ENCODE assay signal across 31 cellular contexts in the genomic region with DNA sequence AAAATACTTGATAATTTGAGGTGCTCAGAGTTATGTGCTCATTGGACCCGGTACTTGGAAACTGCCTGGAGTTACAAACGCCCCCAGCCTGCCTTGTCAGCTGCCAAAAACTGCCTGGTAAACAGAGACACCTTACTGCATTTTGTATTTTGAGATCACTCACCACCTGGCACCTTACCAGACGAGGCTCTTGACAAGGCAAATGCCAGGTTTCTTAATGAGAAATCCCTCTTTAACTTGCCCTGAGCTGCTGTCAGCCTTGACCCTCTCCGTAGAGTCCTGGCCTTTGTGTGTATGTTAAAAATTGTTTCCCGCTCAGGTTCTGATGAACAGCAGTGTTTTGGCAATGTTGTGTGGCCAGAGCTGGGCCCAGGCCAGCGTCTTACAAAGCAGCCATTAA. TPM values are rescaled to one million over a fixed set of nuclear protein-coding genes. Genes with fewer than 3 reads are reported as not detected.
DNase-seq lines count a peak whose midpoint lies in the region; ATAC-seq and TF ChIP-seq lines count a peak whose summit lies in the region.
"Had no signal": no experiment of that assay in that cellular context is flagged by ENCODE, and none has a peak within 500 bp of the region (broad histone marks: within the 10 kb centered on the region; RNA-seq: fewer than 3 reads in every experiment).

No MANE protein-coding gene starts in this region.

- in situ Hi-C loops in mammary epithelial cell (cut with MboI; ENCODE audit: low sequenced_read_pairs in 2 of 2) (no loop called here), astrocyte of the spinal cord (cut with HindIII; ENCODE audit: low sequenced_read_pairs) (no loop called here), gastrocnemius medialis (cut with MboI; ENCODE audit: low sequenced_read_pairs in 4 of 4) (no loop called here)

- H4K20me1 ChIP-seq in mammary epithelial cell (ENCODE audit: insufficient read depth, low read length): no peaks in the 10 kb centered on the region

- no peaks in the 10 kb centered on the region for H3K27me3 Mint-ChIP-seq in MCF 10A (ENCODE audit: insufficient read depth, unreplicated experiment)
- H3K27me3 Mint-ChIP-seq in type B pancreatic cell: no peaks in the 10 kb centered on the region
- H3K27me3 Mint-ChIP-seq: dendritic cell treated with granulocyte-macrophage colony-stimulating factor and Interleukin-4, amounts not matched to agents 40 ng/mL and 50 ng/mL, for 4 days had no signal

- intact Hi-C loops in MCF 10A (cut with micrococcal nuclease): no loop called here
- intact Hi-C loops in mammary epithelial cell (cut with micrococcal nuclease): no loop called here
- intact Hi-C loops in gastrocnemius medialis (cut with DNase I; ENCODE audit: low total_unique reads): no loop called here

- no peak overlapping the region for H2AFZ ChIP-seq in mammary epithelial cell (ENCODE audit: low read depth, low read length)

- H3K27me3 ChIP-seq in mammary epithelial cell (ENCODE audit: insufficient read depth, low read length): no peaks in the 10 kb centered on the region
- no peaks in the 10 kb centered on the region for H3K27me3 ChIP-seq in stomach smooth muscle (ENCODE audit: control insufficient read depth in 1 of 2, insufficient read depth in 2 of 2, low read length in 2 of 2)
- no peaks in the 10 kb centered on the region for H3K27me3 ChIP-seq in gastrocnemius medialis
- H3K27me3 ChIP-seq: BE2C, esophagus muscularis mucosa, foreskin keratinocyte, sigmoid colon, upper lobe of left lung had no signal

- H3K36me3 Mint-ChIP-seq in MCF 10A (ENCODE audit: insufficient read depth, unreplicated experiment) (no peaks in the 10 kb centered on the region), type B pancreatic cell (peaks cover 4% of the 10 kb centered on the region)
- H3K36me3 Mint-ChIP-seq: stimulated activated effector memory CD8-positive, alpha-beta T cell treated with anti-CD3 and anti-CD28 coated beads, Interleukin-12 subunit alpha, Interleukin-12 subunit beta, amount 100 ng/mL, for 72 hours had no signal

- 0% methylated on average over 6 of the region's 6 CpGs for WGBS in mammary epithelial cell (ENCODE audit: low coverage, missing lambda C conversion rate)

- BruUV-seq in MCF 10A (replicated peaks; lab: Mats Ljungman, UMichigan) (no TSS peak), mammary epithelial cell (replicated peaks; lab: Mats Ljungman, UMichigan) (no TSS peak)

- H3K36me3 ChIP-seq in mammary epithelial cell (ENCODE audit: insufficient read depth, low read length) (no peaks in the 10 kb centered on the region), stomach smooth muscle (ENCODE audit: control insufficient read depth in 2 of 2, insufficient read depth in 2 of 2, low read length in 2 of 2) (peaks cover 0 to 2% of the 10 kb centered on the region in 2 donors), gastrocnemius medialis (no peaks in the 10 kb centered on the region)
- H3K36me3 ChIP-seq: BE2C, esophagus muscularis mucosa, prostate gland, sigmoid colon had no signal

- H3K27ac Mint-ChIP-seq in MCF 10A (ENCODE audit: low read depth, unreplicated experiment) (no peak overlapping the region), type B pancreatic cell (no peak overlapping the region)
- H3K27ac Mint-ChIP-seq: activated CD8-positive, alpha-beta T cell treated with anti-CD3 and anti-CD28 coated beads for 36 hours; activated naive CD4-positive, alpha-beta T cell treated with anti-CD3 and anti-CD28 coated beads, Interleukin-2, amount 50 U/mL, for 72 hours; dendritic cell treated with granulocyte-macrophage colony-stimulating factor and Interleukin-4, amounts not matched to agents 40 ng/mL and 50 ng/mL, for 4 days; endodermal cell; stimulated activated effector memory CD8-positive, alpha-beta T cell treated with anti-CD3 and anti-CD28 coated beads, Interleukin-12 subunit alpha, Interleukin-12 subunit beta, amount 100 ng/mL, for 72 hours; T-helper 1 cell treated with Interleukin-12 subunit alpha and Interleukin-12 subunit beta and Interleukin-4 antibody, amounts not matched to agents 30 μg/mL and 1 μg/mL, for 36 hours had no signal

- H3K4me3 Mint-ChIP-seq in MCF 10A (ENCODE audit: unreplicated experiment) (no peak overlapping the region), type B pancreatic cell (no peak overlapping the region)
- H3K4me3 Mint-ChIP-seq: activated CD8-positive, alpha-beta T cell treated with anti-CD3 and anti-CD28 coated beads for 36 hours; dendritic cell treated with granulocyte-macrophage colony-stimulating factor and Interleukin-4, amounts not matched to agents 40 ng/mL and 50 ng/mL, for 4 days; endodermal cell; stimulated activated effector memory CD8-positive, alpha-beta T cell treated with anti-CD3 and anti-CD28 coated beads, Interleukin-12 subunit alpha, Interleukin-12 subunit beta, amount 100 ng/mL, for 72 hours; T-helper 1 cell treated with Interleukin-12 subunit alpha and Interleukin-12 subunit beta and Interleukin-4 antibody, amounts not matched to agents 30 μg/mL and 1 μg/mL, for 36 hours had no signal

- H3K9me3 Mint-ChIP-seq in MCF 10A (ENCODE audit: unreplicated experiment) (no peaks in the 10 kb centered on the region), type B pancreatic cell (no peaks in the 10 kb centered on the region)
- H3K9me3 Mint-ChIP-seq: stimulated activated effector memory CD8-positive, alpha-beta T cell treated with anti-CD3 and anti-CD28 coated beads, Interleukin-12 subunit alpha, Interleukin-12 subunit beta, amount 100 ng/mL, for 72 hours had no signal

- H3K9ac ChIP-seq in mammary epithelial cell (ENCODE audit: insufficient read depth, low read length): no peak overlapping the region
- H3K9ac ChIP-seq in stomach smooth muscle (ENCODE audit: low read length in 2 of 2): no peak overlapping the region

- CTCF ChIA-PET in MCF 10A (lab: Yijun Ruan, JAX): no interaction called here
- CTCF ChIA-PET in mammary epithelial cell (lab: Charles Lee; ENCODE audit: low non-redundant PET): no interaction called here

- no peak for TF ChIP-seq CTCF in MCF 10A (IDR thresholded peaks at IDR 0.05; ENCODE audit: unreplicated experiment)
- no peak for TF ChIP-seq CTCF in mammary epithelial cell (conservative IDR thresholded peaks at IDR 0.05 in 1 of 2, IDR thresholded peaks at IDR 0.05 in 1 of 2; ENCODE audit: extremely low read depth in 1 of 2, insufficient read depth in 1 of 2, low read depth in 1 of 2, low read length in 2 of 2)
- no peak for TF ChIP-seq CTCF in astrocyte of the spinal cord (IDR thresholded peaks at IDR 0.05; ENCODE audit: low read depth, low read length)
- TF ChIP-seq CTCF in type B pancreatic cell (conservative IDR thresholded peaks at IDR 0.05): no peak
- TF ChIP-seq CTCF in gastrocnemius medialis (IDR thresholded peaks at IDR 0.05 in 4 of 5, conservative IDR thresholded peaks at IDR 0.05 in 1 of 5): no peak

- dilution Hi-C loops in mammary epithelial cell (cut with HindIII; ENCODE audit: low sequenced_read_pairs): no loop called here

- H3K79me2 ChIP-seq in mammary epithelial cell (ENCODE audit: insufficient read depth, low read length): no peaks in the 10 kb centered on the region

- H3K27ac ChIP-seq in mammary epithelial cell (ENCODE audit: insufficient read depth, low read depth, low read length) (no peak overlapping the region), stomach smooth muscle (ENCODE audit: low read length) (peak overlapping the region; percentile 11), gastrocnemius medialis (no peak overlapping the region)
- H3K27ac ChIP-seq: foreskin keratinocyte, prostate gland, RWPE1, sigmoid colon, SK-N-MC had no signal

- POLR2A ChIA-PET in MCF 10A (lab: Yijun Ruan, JAX): no interaction called here

- TF ChIP-seq POLR2A in gastrocnemius medialis (IDR thresholded peaks at IDR 0.05): no peak

- no peak overlapping the region for H3K4me2 ChIP-seq in mammary epithelial cell (ENCODE audit: insufficient read depth, low read depth, low read length)

- ATAC-seq in GM19328 (IDR thresholded peaks at IDR 0.05; ENCODE audit: unreplicated experiment) (no peak), gastrocnemius medialis (no peak)
- ATAC-seq: activated CD4-positive, CD25-positive, alpha-beta regulatory T cell treated with anti-CD3 and anti-CD28 coated beads, Interleukin-2, amount 50 U/mL, for 24 hours; activated CD8-positive, alpha-beta T cell treated with anti-CD3 and anti-CD28 coated beads for 36 hours; activated naive CD4-positive, alpha-beta T cell treated with anti-CD3 and anti-CD28 coated beads, Interleukin-2, amount 50 U/mL, for 72 hours; foreskin keratinocyte; HCT116; stimulated activated effector memory CD8-positive, alpha-beta T cell treated with anti-CD3 and anti-CD28 coated beads, Interleukin-12 subunit alpha, Interleukin-12 subunit beta, amount 100 ng/mL, for 72 hours had no signal

- no peaks in the 10 kb centered on the region for H3K9me3 ChIP-seq in mammary epithelial cell (replicated peaks; ENCODE audit: insufficient read depth, low read length)
- peaks cover 4 to 15% of the 10 kb centered on the region in 2 donors for H3K9me3 ChIP-seq in stomach smooth muscle (ENCODE audit: control insufficient read depth in 2 of 2, low read length in 2 of 2)
- no peaks in the 10 kb centered on the region for H3K9me3 ChIP-seq in gastrocnemius medialis
- H3K9me3 ChIP-seq: BE2C, prostate gland, upper lobe of left lung had no signal

- H3K4me3 ChIP-seq in mammary epithelial cell (replicated peaks in 1 of 3; ENCODE audit: insufficient read depth in 1 of 3, low read depth in 2 of 3, low read length in 3 of 3) (no peak overlapping the region), astrocyte of the spinal cord (ENCODE audit: low read depth, low read length) (no peak overlapping the region), stomach smooth muscle (ENCODE audit: low read length in 2 of 2) (no peak overlapping the region), gastrocnemius medialis (no peak overlapping the region)
- H3K4me3 ChIP-seq: esophagus muscularis mucosa, prostate gland, sigmoid colon, SK-N-MC, upper lobe of left lung had no signal

- H3K4me1 Mint-ChIP-seq in MCF 10A (ENCODE audit: insufficient read depth, unreplicated experiment): no peaks in the 10 kb centered on the region
- H3K4me1 Mint-ChIP-seq in type B pancreatic cell (ENCODE audit: unreplicated experiment): no peaks in the 10 kb centered on the region
- H3K4me1 Mint-ChIP-seq: endodermal cell; stimulated activated effector memory CD8-positive, alpha-beta T cell treated with anti-CD3 and anti-CD28 coated beads, Interleukin-12 subunit alpha, Interleukin-12 subunit beta, amount 100 ng/mL, for 72 hours had no signal

- H3K4me1 ChIP-seq in mammary epithelial cell (ENCODE audit: insufficient read depth, low read length) (no peaks in the 10 kb centered on the region), stomach smooth muscle (ENCODE audit: control insufficient read depth, insufficient read depth, low read length) (peaks cover 4% of the 10 kb centered on the region), gastrocnemius medialis (no peaks in the 10 kb centered on the region)
- H3K4me1 ChIP-seq: BE2C, foreskin keratinocyte, prostate gland, sigmoid colon had no signal

- DNase-seq in MCF 10A (ENCODE audit: unreplicated experiment) (peak; percentile 25), mammary epithelial cell (no peak), NCI-H2171 (lab: John Stamatoyannopoulos, UW) (peak; percentile 66), astrocyte of the spinal cord (ENCODE audit: low read depth, low spot score) (peak; percentile 8), type B pancreatic cell (ENCODE audit: extremely low spot score, unreplicated experiment) (no peak), gastrocnemius medialis (no peak)
- DNase-seq: activated CD8-positive, alpha-beta T cell treated with anti-CD3 and anti-CD28 coated beads for 36 hours; BE2C; DND-41; endodermal cell; foreskin keratinocyte; KG1; mesendoderm; MM.1S; NCI-H1694; NCI-H526 treated with DMSO at 0.1 percent for 48 hours; sigmoid colon; stimulated activated CD4-positive, alpha-beta T cell treated with anti-CD3 and anti-CD28 coated beads, Interleukin-4, amount 100 ng/mL, for 24 hours had no signal

RNA-seq across cellular contexts. Expression of a gene that starts 28.8 kb away (rescaled TPM):
- total RNA-seq in MCF 10A (2022) (not detected in 2 replicates), mammary epithelial cell (under 1 TPM; 0.17 to 0.24 TPM), type B pancreatic cell (ENCODE audit: low replicate concordance) (10.7 and 24.8 TPM in 2 replicates), gastrocnemius medialis (under 1 TPM; 0.10 to 0.87 (median 0.18) TPM)
- polyA plus RNA-seq in mammary epithelial cell: 0.12 TPM
- polyA minus RNA-seq in mammary epithelial cell: not detected
- total RNA-seq: activated naive CD4-positive, alpha-beta T cell treated with anti-CD3 and anti-CD28 coated beads, Interleukin-2, amount 50 U/mL, for 72 hours had no signal

Comparison
In these comparisons a context has a peak if more than half of its experiments do, and no peak if none do; other contexts are left out.
1. DNase-seq: peak in MCF 10A (single experiment), NCI-H2171 (single experiment) and astrocyte of the spinal cord (single experiment); none in mammary epithelial cell (single experiment), type B pancreatic cell (single experiment) and gastrocnemius medialis (0 of 2).